Comparison of ENCODE assay signal across 13 cellular contexts in the genomic region with DNA sequence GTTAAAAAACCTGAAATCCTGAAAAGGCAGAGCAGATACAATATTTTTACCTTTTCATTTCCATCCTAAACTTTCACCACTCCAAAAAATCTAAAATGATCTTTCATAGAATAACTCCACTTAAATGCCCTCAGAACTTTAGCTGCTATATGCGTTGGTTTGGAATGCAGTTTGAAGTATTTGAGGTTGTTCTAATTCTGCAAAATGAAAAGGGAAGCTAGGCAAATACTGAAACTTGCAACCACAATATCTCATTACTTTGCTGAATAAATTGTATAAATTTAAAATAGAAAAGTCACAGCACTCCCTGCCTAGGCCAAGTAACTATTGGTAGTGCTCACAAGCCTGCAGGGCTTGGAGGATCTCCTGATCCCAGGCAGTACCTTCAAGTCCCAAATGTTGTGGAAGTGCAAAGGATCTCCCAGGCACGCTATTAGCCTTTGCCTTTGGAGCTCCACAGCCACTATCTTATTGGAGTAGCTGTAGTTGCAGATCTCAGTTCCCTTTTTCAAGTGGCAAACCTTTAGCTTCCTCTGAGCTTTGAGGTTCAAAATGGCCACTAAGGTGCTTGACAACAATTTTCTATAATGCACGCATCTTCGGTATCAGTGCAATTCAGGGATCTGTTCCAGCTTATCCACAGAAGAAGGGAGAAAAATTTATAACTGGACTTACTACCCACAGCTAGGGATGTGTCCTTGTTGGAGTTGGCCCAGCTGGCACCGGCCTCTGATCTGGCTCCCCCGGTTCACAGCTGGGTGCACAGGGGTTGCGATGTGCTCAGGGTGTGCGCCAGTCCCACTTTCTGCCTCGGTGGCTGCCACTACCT. TPM values are rescaled to one million over a fixed set of nuclear protein-coding genes. Genes with fewer than 3 reads are reported as not detected.
DNase-seq lines count a peak whose midpoint lies in the region; ATAC-seq and TF ChIP-seq lines count a peak whose summit lies in the region.
"Had no signal": no experiment of that assay in that cellular context is flagged by ENCODE, and none has a peak within 500 bp of the region (broad histone marks: within the 10 kb centered on the region; RNA-seq: fewer than 3 reads in every experiment).

No MANE protein-coding gene starts in this region.

- H3K4me3 ChIP-seq in GM12865 (ENCODE audit: low read depth, low read length) (peak overlapping the region; percentile 29; the same call in 1 of the 2 replicates), PC-3 (ENCODE audit: low read length) (no peak overlapping the region)
- H3K4me3 ChIP-seq: colonic mucosa, PC-9 had no signal

- no peak overlapping the region for H3K27ac ChIP-seq in PC-3 (ENCODE audit: low read length)
- H3K27ac ChIP-seq: colonic mucosa, PC-9 had no signal

- peaks cover 12% of the 10 kb centered on the region for H3K4me1 Mint-ChIP-seq in activated T-helper 1 cell treated with anti-CD3 and anti-CD28 coated beads, Interleukin-12 subunit alpha, Interleukin-12 subunit beta, Interleukin-2, Interleukin-4 antibody, amounts not matched to agents 30 ng/mL and 10 ng/mL and 1 ng/mL, durations not matched to agents 14 hours and 24 hours and 36 hours (ENCODE audit: low read depth)

- no peaks in the 10 kb centered on the region for H3K36me3 ChIP-seq in PC-3 (ENCODE audit: low read depth, low read length)
- H3K36me3 ChIP-seq: BE2C, colonic mucosa had no signal

- TF ChIP-seq CTCF in GM12865 (IDR thresholded peaks at IDR 0.05; ENCODE audit: insufficient read depth, low read depth, low read length, missing control alignments) (no peak), PC-3 (conservative IDR thresholded peaks at IDR 0.05; ENCODE audit: low read depth, low read length) (no peak)

- POLR2A ChIA-PET in PC-3 (lab: Charles Lee; ENCODE audit: unreplicated experiment), result no interaction called here

- H3K4me1 ChIP-seq in PC-3 (ENCODE audit: insufficient read depth, low read length), result peaks cover 4% of the 10 kb centered on the region; the same call in 1 of the 2 replicates
- H3K4me1 ChIP-seq: BE2C, colonic mucosa had no signal

- no peak overlapping the region for H3K9ac ChIP-seq in PC-3 (ENCODE audit: low read length)

- no peaks in the 10 kb centered on the region for H3K9me3 Mint-ChIP-seq in activated T-helper 1 cell treated with anti-CD3 and anti-CD28 coated beads, Interleukin-12 subunit alpha, Interleukin-12 subunit beta, Interleukin-2, Interleukin-4 antibody, amounts not matched to agents 30 ng/mL and 10 ng/mL and 1 ng/mL, durations not matched to agents 14 hours and 24 hours and 36 hours
- H3K9me3 Mint-ChIP-seq: HFFc6 had no signal

- H3K4me3 Mint-ChIP-seq in activated T-helper 1 cell treated with anti-CD3 and anti-CD28 coated beads, Interleukin-12 subunit alpha, Interleukin-12 subunit beta, Interleukin-2, Interleukin-4 antibody, amounts not matched to agents 30 ng/mL and 10 ng/mL and 1 ng/mL, durations not matched to agents 14 hours and 24 hours and 36 hours, result no peak overlapping the region
- H3K4me3 Mint-ChIP-seq: HFFc6 had no signal

- peak; percentile 76 for DNase-seq in GM12865 (ENCODE audit: low read depth)
- DNase-seq in SIG-M5 (lab: John Stamatoyannopoulos, UW), result peak; percentile 49
- no peak for DNase-seq in NCI-H524 treated with DMSO at 0.1 percent for 48 hours (lab: John Stamatoyannopoulos, UW)
- no peak for DNase-seq in PC-3
- DNase-seq in activated T-helper 1 cell treated with anti-CD3 and anti-CD28 coated beads, Interleukin-12 subunit alpha, Interleukin-12 subunit beta, Interleukin-2, Interleukin-4 antibody, amounts not matched to agents 30 ng/mL and 10 ng/mL and 1 ng/mL, durations not matched to agents 14 hours and 24 hours and 36 hours (ENCODE audit: low spot score), result no peak
- DNase-seq in KG1 (lab: John Stamatoyannopoulos, UW), result no peak
- DNase-seq: activated CD8-positive, alpha-beta memory T cell treated with anti-CD3 and anti-CD28 coated beads, Interleukin-2, amount 50 U/mL, for 48 hours; BE2C; colonic mucosa; HFFc6; PC-9 had no signal

- H3K27me3 ChIP-seq in PC-3 (ENCODE audit: low read length), result peaks cover 15% of the 10 kb centered on the region
- H3K27me3 ChIP-seq: BE2C, colonic mucosa had no signal

- peaks cover 10% of the 10 kb centered on the region for H3K27me3 Mint-ChIP-seq in activated T-helper 1 cell treated with anti-CD3 and anti-CD28 coated beads, Interleukin-12 subunit alpha, Interleukin-12 subunit beta, Interleukin-2, Interleukin-4 antibody, amounts not matched to agents 30 ng/mL and 10 ng/mL and 1 ng/mL, durations not matched to agents 14 hours and 24 hours and 36 hours (ENCODE audit: insufficient read depth)

- H3K9me3 ChIP-seq in PC-3 (ENCODE audit: low read length), result no peaks in the 10 kb centered on the region
- H3K9me3 ChIP-seq: BE2C, colonic mucosa had no signal

- no peak overlapping the region for H3K4me2 ChIP-seq in PC-3 (ENCODE audit: low read length)
- H3K4me2 ChIP-seq: PC-9 had no signal

- ATAC-seq in GM21381 (IDR thresholded peaks at IDR 0.05; ENCODE audit: unreplicated experiment) (peak; percentile 89), HG03135 (IDR thresholded peaks at IDR 0.05; ENCODE audit: unreplicated experiment) (peak; percentile 91), PC-3 (no peak)

- H2AFZ ChIP-seq in PC-3 (ENCODE audit: low read length), result no peak overlapping the region
- H2AFZ ChIP-seq: PC-9 had no signal

- BruUV-seq in PC-3 (replicated peaks; lab: Mats Ljungman, UMichigan), result no TSS peak

- no peaks in the 10 kb centered on the region for H3F3A ChIP-seq in PC-3 (ENCODE audit: low read length, unreplicated experiment)

- H3K27ac Mint-ChIP-seq in activated T-helper 1 cell treated with anti-CD3 and anti-CD28 coated beads, Interleukin-12 subunit alpha, Interleukin-12 subunit beta, Interleukin-2, Interleukin-4 antibody, amounts not matched to agents 30 ng/mL and 10 ng/mL and 1 ng/mL, durations not matched to agents 14 hours and 24 hours and 36 hours, result no peak overlapping the region
- H3K27ac Mint-ChIP-seq: HFFc6 had no signal

- H4K20me1 ChIP-seq in PC-3 (ENCODE audit: low read length), result no peaks in the 10 kb centered on the region

- no peaks in the 10 kb centered on the region for H3K79me2 ChIP-seq in PC-3 (ENCODE audit: low read length)

- intact Hi-C loops in PC-3 (cut with micrococcal nuclease), result no loop called here
- intact Hi-C loops in activated T-helper 1 cell treated with anti-CD3 and anti-CD28 coated beads, Interleukin-12 subunit alpha, Interleukin-12 subunit beta, Interleukin-2, Interleukin-4 antibody, amounts not matched to agents 30 ng/mL and 10 ng/mL and 1 ng/mL, durations not matched to agents 14 hours and 24 hours and 36 hours (cut with micrococcal nuclease), result no loop called here

- H3K36me3 Mint-ChIP-seq in activated T-helper 1 cell treated with anti-CD3 and anti-CD28 coated beads, Interleukin-12 subunit alpha, Interleukin-12 subunit beta, Interleukin-2, Interleukin-4 antibody, amounts not matched to agents 30 ng/mL and 10 ng/mL and 1 ng/mL, durations not matched to agents 14 hours and 24 hours and 36 hours (ENCODE audit: low read depth), result no peaks in the 10 kb centered on the region

- no peaks in the 10 kb centered on the region for H3K9me2 ChIP-seq in PC-3 (replicated peaks; ENCODE audit: low read length)

- CTCF ChIA-PET in PC-3 (lab: Charles Lee), result interaction anchor here (0.6 to 0.7 kb wide), 2 partner anchors 56 to 220 kb away, joined by 3 to 8 read pairs; no protein-coding TSS in a partner anchor

RNA-seq across cellular contexts. Expression of a gene that starts 43.4 kb away (rescaled TPM):
- not detected in 2 replicates for total RNA-seq in PC-3 (2014; rRNA removed)
- total RNA-seq in activated T-helper 1 cell treated with anti-CD3 and anti-CD28 coated beads, Interleukin-12 subunit alpha, Interleukin-12 subunit beta, Interleukin-2, Interleukin-4 antibody, amounts not matched to agents 30 ng/mL and 10 ng/mL and 1 ng/mL, durations not matched to agents 14 hours and 24 hours and 36 hours, result not detected in 2 replicates
- total RNA-seq: HFFc6, PC-9 had no signal

Comparison
In these comparisons a context has a peak if more than half of its experiments do, and no peak if none do; other contexts are left out.
1. DNase-seq: peak in GM12865 (single experiment) and SIG-M5 (single experiment); none in NCI-H524 treated with DMSO at 0.1 percent for 48 hours (single experiment), PC-3 (single experiment), activated T-helper 1 cell treated with anti-CD3 and anti-CD28 coated beads, Interleukin-12 subunit alpha, Interleukin-12 subunit beta, Interleukin-2, Interleukin-4 antibody, amounts not matched to agents 30 ng/mL and 10 ng/mL and 1 ng/mL, durations not matched to agents 14 hours and 24 hours and 36 hours (single experiment) and KG1 (single experiment).